In genomic region chr14:20499881-20500280, GRCh38 we compare ENCODE assay signal across 23 cellular contexts. TPM values are rescaled to one million over a fixed set of nuclear protein-coding genes. Genes with fewer than 3 reads are reported as not detected.
DNase-seq lines count a peak whose midpoint lies in the region; ATAC-seq, FAIRE-seq and TF ChIP-seq lines count a peak whose summit lies in the region.
"Had no signal": no experiment of that assay in that cellular context is flagged by ENCODE, and none has a peak within 500 bp of the region (broad histone marks: within the 10 kb centered on the region; RNA-seq: fewer than 3 reads in every experiment).

No MANE protein-coding gene starts in this region.

- peak overlapping the region; percentile 30 to 75 (median 58); a peak in 16 of 22 replicates for H3K4me2 ChIP-seq in BLaER1 treated with 17β-estradiol and CSF1 and Interleukin-3, amounts not matched to agents 10 nM and 100 nM
- no peak overlapping the region for H3K4me2 ChIP-seq in K562 (ENCODE audit: insufficient read depth, low read length)

- intact Hi-C loops in K562 (cut with micrococcal nuclease): no loop called here
- intact Hi-C loops in activated naive CD4-positive, alpha-beta T cell treated with anti-CD3 and anti-CD28 coated beads for 36 hours (cut with micrococcal nuclease): no loop called here

- H3K9ac ChIP-seq in BLaER1 treated with 17β-estradiol and CSF1 and Interleukin-3, amounts not matched to agents 10 nM and 100 nM: no peak overlapping the region
- no peak overlapping the region for H3K9ac ChIP-seq in K562 (ENCODE audit: insufficient read depth in 1 of 2, low read depth in 2 of 2, low read length in 2 of 2)
- H3K9ac ChIP-seq: GM23248 had no signal

- whole genome bisulfite sequencing in K562 (ENCODE audit: insufficient coverage, low coverage, missing lambda C conversion rate): 79% methylated on average over 5 of the region's 5 CpGs

- FAIRE-seq in K562 (lab: Jason Lieb, UNC): no peak
- FAIRE-seq: GM12891, RCC 7860 had no signal

- in situ Hi-C loops in K562 (cut with MboI): no loop called here

- peaks cover 33 to 59% (median 46%) of the 10 kb centered on the region in 10 experiments for H3K4me1 ChIP-seq in BLaER1 treated with 17β-estradiol and CSF1 and Interleukin-3, amounts not matched to agents 10 nM and 100 nM
- H3K4me1 ChIP-seq in K562 (replicated peaks in 1 of 2; ENCODE audit: control insufficient read depth in 2 of 2, insufficient read depth in 2 of 2, low read length in 2 of 2): peaks cover 0 to 5% of the 10 kb centered on the region in 2 experiments; a peak in 2 of 5 replicates

- peaks cover 27% of the 10 kb centered on the region for H3K4me1 Mint-ChIP-seq in activated naive CD4-positive, alpha-beta T cell treated with anti-CD3 and anti-CD28 coated beads for 36 hours (ENCODE audit: low read depth)
- H3K4me1 Mint-ChIP-seq in activated T-helper 17 cell treated with anti-CD3 and anti-CD28 coated beads, Interleukin-2, amount 50 U/mL, for 72 hours: peaks cover 13% of the 10 kb centered on the region

- no TSS peak for BruUV-seq in K562 (replicated peaks; lab: Mats Ljungman, UMichigan)

- no peaks in the 10 kb centered on the region for H3K27me3 Mint-ChIP-seq in activated naive CD4-positive, alpha-beta T cell treated with anti-CD3 and anti-CD28 coated beads for 36 hours (ENCODE audit: low read depth)
- no peaks in the 10 kb centered on the region for H3K27me3 Mint-ChIP-seq in activated T-helper 17 cell treated with anti-CD3 and anti-CD28 coated beads, Interleukin-2, amount 50 U/mL, for 72 hours
- H3K27me3 Mint-ChIP-seq: CD4-positive, alpha-beta memory T cell; IgD-negative memory B cell had no signal

- CTCF ChIA-PET in K562 (lab: Yijun Ruan, JAX; ENCODE audit: low intra/inter-chr PET ratio): no interaction called here
- CTCF ChIA-PET in activated naive CD4-positive, alpha-beta T cell treated with anti-CD3 and anti-CD28 coated beads for 36 hours (lab: Charles Lee): no interaction called here

- H3K27ac Mint-ChIP-seq in activated naive CD4-positive, alpha-beta T cell treated with anti-CD3 and anti-CD28 coated beads for 36 hours: no peak overlapping the region
- H3K27ac Mint-ChIP-seq in activated T-helper 17 cell treated with anti-CD3 and anti-CD28 coated beads, Interleukin-2, amount 50 U/mL, for 72 hours: no peak overlapping the region
- H3K27ac Mint-ChIP-seq: CD4-positive, alpha-beta memory T cell had no signal

- peak overlapping the region in 6 of 11 experiments; percentile 49 to 77 (median 72); a peak in 6 of 22 replicates for H3K27ac ChIP-seq in BLaER1 treated with 17β-estradiol and CSF1 and Interleukin-3, amounts not matched to agents 10 nM and 100 nM
- peak overlapping the region; percentile 89 for H3K27ac ChIP-seq in HL-60 (replicated peaks)
- no peak overlapping the region for H3K27ac ChIP-seq in K562 (ENCODE audit: extremely low read depth, low read depth, low read length)
- H3K27ac ChIP-seq: GM23248 had no signal

- no peak for DNase-seq in HL-60 (ENCODE audit: low read depth in 1 of 2, low spot score in 1 of 2)
- no peak for DNase-seq in K562 (ENCODE audit: extremely low read depth in 1 of 4, low spot score in 3 of 4)
- peak; percentile 41 for DNase-seq in kidney tubule cell (ENCODE audit: low spot score)
- no peak for DNase-seq in activated naive CD4-positive, alpha-beta T cell treated with anti-CD3 and anti-CD28 coated beads for 36 hours
- DNase-seq: Caco-2; CD4-positive, alpha-beta memory T cell; DMS153; GM23248; HCEC 1CT; NCI-H1092 treated with DMSO at 0.1 percent for 48 hours; NCI-H2029; NCI-H345; OCI-M1 had no signal

- no peaks in the 10 kb centered on the region for H3K36me3 Mint-ChIP-seq in activated naive CD4-positive, alpha-beta T cell treated with anti-CD3 and anti-CD28 coated beads for 36 hours (ENCODE audit: low read depth)
- no peaks in the 10 kb centered on the region for H3K36me3 Mint-ChIP-seq in activated T-helper 17 cell treated with anti-CD3 and anti-CD28 coated beads, Interleukin-2, amount 50 U/mL, for 72 hours (ENCODE audit: low read depth)
- H3K36me3 Mint-ChIP-seq: CD4-positive, alpha-beta memory T cell had no signal

- H3K4me3 Mint-ChIP-seq in activated naive CD4-positive, alpha-beta T cell treated with anti-CD3 and anti-CD28 coated beads for 36 hours: no peak overlapping the region
- no peak overlapping the region for H3K4me3 Mint-ChIP-seq in activated T-helper 17 cell treated with anti-CD3 and anti-CD28 coated beads, Interleukin-2, amount 50 U/mL, for 72 hours
- H3K4me3 Mint-ChIP-seq: CD4-positive, alpha-beta memory T cell; IgD-negative memory B cell had no signal

- peaks cover 0 to 19% (median 13%) of the 10 kb centered on the region in 11 experiments; a peak in 14 of 22 replicates for H3K9me3 ChIP-seq in BLaER1 treated with 17β-estradiol and CSF1 and Interleukin-3, amounts not matched to agents 10 nM and 100 nM (replicated peaks in 1 of 11)
- H3K9me3 ChIP-seq in K562 (replicated peaks; ENCODE audit: control insufficient read depth, insufficient read depth, low read depth, low read length): no peaks in the 10 kb centered on the region
- H3K9me3 ChIP-seq: Caco-2 had no signal

- TF ChIP-seq POLR2A in K562 (conservative IDR thresholded peaks at IDR 0.05): no peak

- no peak overlapping the region for H3K4me3 ChIP-seq in BLaER1 treated with 17β-estradiol and CSF1 and Interleukin-3, amounts not matched to agents 10 nM and 100 nM
- H3K4me3 ChIP-seq in HL-60 (replicated peaks; ENCODE audit: insufficient read depth, low read length) (no peak overlapping the region), K562 (no peak overlapping the region)
- H3K4me3 ChIP-seq: GM23248 had no signal

- POLR2A ChIA-PET in K562 (lab: Yijun Ruan, JAX): no interaction called here

- no peaks in the 10 kb centered on the region for H3K9me1 ChIP-seq in K562 (ENCODE audit: control insufficient read depth, insufficient read depth, low read length)

- ATAC-seq in K562 (no peak), HG02642 (IDR thresholded peaks at IDR 0.05; ENCODE audit: poor library complexity, unreplicated experiment) (no peak), GM19452 (IDR thresholded peaks at IDR 0.05; ENCODE audit: unreplicated experiment) (no peak)
- ATAC-seq in activated T-helper 17 cell treated with anti-CD3 and anti-CD28 coated beads, Interleukin-2, amount 50 U/mL, for 72 hours (replicated peaks): no peak

- no peaks in the 10 kb centered on the region for H3K9me3 Mint-ChIP-seq in activated naive CD4-positive, alpha-beta T cell treated with anti-CD3 and anti-CD28 coated beads for 36 hours
- H3K9me3 Mint-ChIP-seq in activated T-helper 17 cell treated with anti-CD3 and anti-CD28 coated beads, Interleukin-2, amount 50 U/mL, for 72 hours: no peaks in the 10 kb centered on the region
- H3K9me3 Mint-ChIP-seq: IgD-negative memory B cell had no signal

- no peaks in the 10 kb centered on the region for H4K20me1 ChIP-seq in BLaER1 treated with 17β-estradiol and CSF1 and Interleukin-3, amounts not matched to agents 10 nM and 100 nM
- no peaks in the 10 kb centered on the region for H4K20me1 ChIP-seq in K562 (replicated peaks; ENCODE audit: control insufficient read depth, insufficient read depth, low read length)

- no peaks in the 10 kb centered on the region for H3K79me2 ChIP-seq in K562 (ENCODE audit: control insufficient read depth, insufficient read depth, low read length)

- no peaks in the 10 kb centered on the region for H3K27me3 ChIP-seq in BLaER1 treated with 17β-estradiol and CSF1 and Interleukin-3, amounts not matched to agents 10 nM and 100 nM
- H3K27me3 ChIP-seq in HL-60 (ENCODE audit: insufficient read depth, poor library complexity, severe bottlenecking) (no peaks in the 10 kb centered on the region), K562 (ENCODE audit: control insufficient read depth in 2 of 2, insufficient read depth in 2 of 2, low read length in 2 of 2) (no peaks in the 10 kb centered on the region)

- TF ChIP-seq CTCF in HL-60 (IDR thresholded peaks at IDR 0.05; ENCODE audit: insufficient read depth, low read length) (no peak), K562 (IDR thresholded peaks at IDR 0.05 in 2 of 3, conservative IDR thresholded peaks at IDR 0.05 in 1 of 3; ENCODE audit: insufficient read depth in 2 of 3, low read depth in 1 of 3, low read length in 3 of 3) (no peak)

- TF ChIP-seq EP300 in K562 (IDR thresholded peaks at IDR 0.05; ENCODE audit: low read length): no peak

- no peak for TF ChIP-seq RAD21 in K562 (CRISPR knock-in tag; conservative IDR thresholded peaks at IDR 0.05 in 1 of 2, IDR thresholded peaks at IDR 0.05 in 1 of 2)

- H2AFZ ChIP-seq in K562 (ENCODE audit: low read depth, low read length): peak overlapping the region; percentile 71

- H3K36me3 ChIP-seq in BLaER1 treated with 17β-estradiol and CSF1 and Interleukin-3, amounts not matched to agents 10 nM and 100 nM: no peaks in the 10 kb centered on the region
- H3K36me3 ChIP-seq in K562 (ENCODE audit: control insufficient read depth, insufficient read depth, low read length): no peaks in the 10 kb centered on the region

RNA-seq across cellular contexts. Expression of gene RNASE10, which starts 5.5 kb away (rescaled TPM):
- total RNA-seq in K562 (2011; cell fraction: chromatin; rRNA removed; ENCODE audit: low replicate concordance): not detected in 2 replicates
- not detected in 2 replicates for total RNA-seq in K562 (2011; cell fraction: nucleolus; rRNA removed)
- not detected in 2 replicates for total RNA-seq in K562 (2011; cell fraction: nucleoplasm; rRNA removed)
- not detected in 2 replicates for total RNA-seq in K562 (2014; rRNA removed)
- not detected in 2 replicates for total RNA-seq in K562 (2014; rRNA removed; fragmentation: Illumina TruSeq; extraction: Trizol)
- 0.25 TPM in 1 of 2 replicates, not detected in the other for total RNA-seq in K562 (2015; rRNA removed; fragmentation: Illumina TruSeq; extraction: Trizol)
- total RNA-seq in K562 (2021): 1.9 and 2.3 TPM in 2 replicates
- not detected in 2 replicates for polyA plus RNA-seq in K562 (2011; rRNA removed)
- polyA plus RNA-seq in K562 (2011; cell fraction: cytosol; rRNA removed): not detected in 2 replicates
- polyA plus RNA-seq in K562 (2011; cell fraction: nucleus; rRNA removed): not detected in 2 replicates
- 0.17 and 0.28 TPM in 2 replicates for polyA plus RNA-seq in K562 (2012)
- not detected in 2 replicates for polyA plus RNA-seq in K562 (2014; fragmentation: Illumina TruSeq; extraction: Trizol)
- not detected for polyA plus RNA-seq in K562 (2014; fragmentation: Nextera tagmentation; extraction: Ambion mirVana)
- polyA plus RNA-seq in K562 (2014; rRNA removed): not detected in 2 replicates
- polyA minus RNA-seq in K562 (2011; rRNA and poly(A)+ RNA removed): not detected in 2 replicates
- 0.76 TPM in 1 of 2 replicates, not detected in the other for polyA minus RNA-seq in K562 (2011; cell fraction: cytosol; rRNA and poly(A)+ RNA removed)
- polyA minus RNA-seq in K562 (2011; cell fraction: nucleus; rRNA and poly(A)+ RNA removed): not detected in 2 replicates
- under 1 TPM; 0.48 to 0.52 TPM for total RNA-seq in activated naive CD4-positive, alpha-beta T cell treated with anti-CD3 and anti-CD28 coated beads for 36 hours
- total RNA-seq in activated T-helper 17 cell treated with anti-CD3 and anti-CD28 coated beads, Interleukin-2, amount 50 U/mL, for 72 hours: under 1 TPM in 1 of 2 donors, not detected in 1; 0.45 TPM
- total RNA-seq: Caco-2, G401, GM23248, SK-MEL-5 had no signal
- polyA plus RNA-seq: BJ; CD4-positive, alpha-beta memory T cell; GM23248 had no signal

RNA-seq across cellular contexts. Expression of gene PNP, which starts 30.7 kb away (rescaled TPM):
- 112 and 115 TPM in 2 replicates for total RNA-seq in K562 (2011; cell fraction: chromatin; rRNA removed; ENCODE audit: low replicate concordance)
- 90.6 and 93.6 TPM in 2 replicates for total RNA-seq in K562 (2011; cell fraction: nucleolus; rRNA removed)
- 115 and 131 TPM in 2 replicates for total RNA-seq in K562 (2011; cell fraction: nucleoplasm; rRNA removed)
- total RNA-seq in K562 (2014; rRNA removed) (92.5 and 119 TPM in 2 replicates), K562 (2014; rRNA removed; fragmentation: Illumina TruSeq; extraction: Trizol) (163 and 170 TPM in 2 replicates), K562 (2015; rRNA removed; fragmentation: Illumina TruSeq; extraction: Trizol) (141 and 144 TPM in 2 replicates), K562 (2021) (119 and 130 TPM in 2 replicates)
- polyA plus RNA-seq in K562 (2011; rRNA removed) (252 and 288 TPM in 2 replicates), K562 (2014; fragmentation: Illumina TruSeq; extraction: Trizol) (198 and 208 TPM in 2 replicates), K562 (2014; fragmentation: Nextera tagmentation; extraction: Ambion mirVana) (100 to 1,000 TPM in 1 of 2 experiments, 10 to 100 TPM in 1; 96.2 to 137 TPM), K562 (2014; rRNA removed) (134 and 143 TPM in 2 replicates)
- 200 and 236 TPM in 2 replicates for polyA plus RNA-seq in K562 (2011; cell fraction: cytosol; rRNA removed)
- 141 and 192 TPM in 2 replicates for polyA plus RNA-seq in K562 (2011; cell fraction: nucleus; rRNA removed)
- polyA plus RNA-seq in K562 (2012): 88.6 and 90.8 TPM in 2 replicates
- polyA minus RNA-seq in K562 (2011; rRNA and poly(A)+ RNA removed): 135 and 159 TPM in 2 replicates
- polyA minus RNA-seq in K562 (2011; cell fraction: cytosol; rRNA and poly(A)+ RNA removed): 92.7 and 94.6 TPM in 2 replicates
- polyA minus RNA-seq in K562 (2011; cell fraction: nucleus; rRNA and poly(A)+ RNA removed): 36.8 and 65.8 TPM in 2 replicates
- 100 to 1,000 TPM; 187 to 191 TPM for total RNA-seq in activated naive CD4-positive, alpha-beta T cell treated with anti-CD3 and anti-CD28 coated beads for 36 hours
- 100 to 1,000 TPM; 135 to 231 TPM for total RNA-seq in activated T-helper 17 cell treated with anti-CD3 and anti-CD28 coated beads, Interleukin-2, amount 50 U/mL, for 72 hours

RNA-seq across cellular contexts. Expression of gene PIP4P1, which starts 38.6 kb away (rescaled TPM):
- total RNA-seq in K562 (2011; cell fraction: chromatin; rRNA removed; ENCODE audit: low replicate concordance): 39.4 and 59.8 TPM in 2 replicates
- total RNA-seq in K562 (2011; cell fraction: nucleolus; rRNA removed): 44.1 and 49.7 TPM in 2 replicates
- total RNA-seq in K562 (2011; cell fraction: nucleoplasm; rRNA removed): 51.0 and 52.4 TPM in 2 replicates
- 10.3 and 10.9 TPM in 2 replicates for total RNA-seq in K562 (2014; rRNA removed)
- total RNA-seq in K562 (2014; rRNA removed; fragmentation: Illumina TruSeq; extraction: Trizol): 8.6 and 10.2 TPM in 2 replicates
- total RNA-seq in K562 (2015; rRNA removed; fragmentation: Illumina TruSeq; extraction: Trizol): 10.7 and 11.7 TPM in 2 replicates
- 15.1 and 20.9 TPM in 2 replicates for total RNA-seq in K562 (2021)
- 17.7 and 30.2 TPM in 2 replicates for polyA plus RNA-seq in K562 (2011; rRNA removed)
- 20.6 and 21.5 TPM in 2 replicates for polyA plus RNA-seq in K562 (2011; cell fraction: cytosol; rRNA removed)
- polyA plus RNA-seq in K562 (2011; cell fraction: nucleus; rRNA removed): 95.5 and 114 TPM in 2 replicates
- polyA plus RNA-seq in K562 (2012): 14.4 and 21.9 TPM in 2 replicates
- 14.9 and 16.6 TPM in 2 replicates for polyA plus RNA-seq in K562 (2014; fragmentation: Illumina TruSeq; extraction: Trizol)
- 1 to 10 TPM; 5.3 to 7.4 TPM for polyA plus RNA-seq in K562 (2014; fragmentation: Nextera tagmentation; extraction: Ambion mirVana)
- polyA plus RNA-seq in K562 (2014; rRNA removed): 16.0 and 18.9 TPM in 2 replicates
- 9.1 and 12.0 TPM in 2 replicates for polyA minus RNA-seq in K562 (2011; rRNA and poly(A)+ RNA removed)
- polyA minus RNA-seq in K562 (2011; cell fraction: cytosol; rRNA and poly(A)+ RNA removed): 4.4 and 6.0 TPM in 2 replicates
- polyA minus RNA-seq in K562 (2011; cell fraction: nucleus; rRNA and poly(A)+ RNA removed): 15.5 and 27.3 TPM in 2 replicates
- total RNA-seq in activated naive CD4-positive, alpha-beta T cell treated with anti-CD3 and anti-CD28 coated beads for 36 hours: 10 to 100 TPM; 31.6 to 32.3 TPM
- 10 to 100 TPM; 23.1 to 27.4 TPM for total RNA-seq in activated T-helper 17 cell treated with anti-CD3 and anti-CD28 coated beads, Interleukin-2, amount 50 U/mL, for 72 hours

RNA-seq across cellular contexts. Expression of gene APEX1, which starts 44.9 kb away (rescaled TPM):
- 34.9 and 40.9 TPM in 2 replicates for total RNA-seq in K562 (2011; cell fraction: chromatin; rRNA removed; ENCODE audit: low replicate concordance)
- 31.0 and 33.6 TPM in 2 replicates for total RNA-seq in K562 (2011; cell fraction: nucleolus; rRNA removed)
- 40.3 and 47.9 TPM in 2 replicates for total RNA-seq in K562 (2011; cell fraction: nucleoplasm; rRNA removed)
- total RNA-seq in K562 (2014; rRNA removed) (157 and 188 TPM in 2 replicates), K562 (2014; rRNA removed; fragmentation: Illumina TruSeq; extraction: Trizol) (49.5 and 50.2 TPM in 2 replicates), K562 (2015; rRNA removed; fragmentation: Illumina TruSeq; extraction: Trizol) (54.8 and 63.8 TPM in 2 replicates), K562 (2021) (142 and 143 TPM in 2 replicates)
- polyA plus RNA-seq in K562 (2011; rRNA removed) (224 and 225 TPM in 2 replicates), K562 (2014; fragmentation: Illumina TruSeq; extraction: Trizol) (212 and 274 TPM in 2 replicates), K562 (2014; fragmentation: Nextera tagmentation; extraction: Ambion mirVana) (100 to 1,000 TPM; 158 to 234 TPM), K562 (2014; rRNA removed) (218 and 222 TPM in 2 replicates)
- 321 and 341 TPM in 2 replicates for polyA plus RNA-seq in K562 (2011; cell fraction: cytosol; rRNA removed)
- polyA plus RNA-seq in K562 (2011; cell fraction: nucleus; rRNA removed): 175 and 219 TPM in 2 replicates
- polyA plus RNA-seq in K562 (2012): 161 and 174 TPM in 2 replicates
- 141 and 166 TPM in 2 replicates for polyA minus RNA-seq in K562 (2011; rRNA and poly(A)+ RNA removed)
- polyA minus RNA-seq in K562 (2011; cell fraction: cytosol; rRNA and poly(A)+ RNA removed): 59.7 and 65.9 TPM in 2 replicates
- polyA minus RNA-seq in K562 (2011; cell fraction: nucleus; rRNA and poly(A)+ RNA removed): 14.0 and 29.0 TPM in 2 replicates
- 100 to 1,000 TPM; 187 to 190 TPM for total RNA-seq in activated naive CD4-positive, alpha-beta T cell treated with anti-CD3 and anti-CD28 coated beads for 36 hours
- total RNA-seq in activated T-helper 17 cell treated with anti-CD3 and anti-CD28 coated beads, Interleukin-2, amount 50 U/mL, for 72 hours: 100 to 1,000 TPM; 151 to 224 TPM

RNA-seq across cellular contexts. Expression of gene OSGEP, which starts 45.3 kb away (rescaled TPM):
- total RNA-seq in K562 (2011; cell fraction: chromatin; rRNA removed; ENCODE audit: low replicate concordance): 124 and 166 TPM in 2 replicates
- 148 and 154 TPM in 2 replicates for total RNA-seq in K562 (2011; cell fraction: nucleolus; rRNA removed)
- total RNA-seq in K562 (2011; cell fraction: nucleoplasm; rRNA removed): 122 and 133 TPM in 2 replicates
- total RNA-seq in K562 (2014; rRNA removed) (47.8 and 48.9 TPM in 2 replicates), K562 (2014; rRNA removed; fragmentation: Illumina TruSeq; extraction: Trizol) (35.6 and 36.9 TPM in 2 replicates), K562 (2015; rRNA removed; fragmentation: Illumina TruSeq; extraction: Trizol) (42.3 and 44.1 TPM in 2 replicates), K562 (2021) (31.4 and 39.1 TPM in 2 replicates)
- polyA plus RNA-seq in K562 (2011; rRNA removed) (49.3 and 65.2 TPM in 2 replicates), K562 (2014; fragmentation: Illumina TruSeq; extraction: Trizol) (31.4 and 36.4 TPM in 2 replicates), K562 (2014; fragmentation: Nextera tagmentation; extraction: Ambion mirVana) (10 to 100 TPM; 32.1 to 59.2 TPM), K562 (2014; rRNA removed) (51.1 and 61.1 TPM in 2 replicates)
- polyA plus RNA-seq in K562 (2011; cell fraction: cytosol; rRNA removed): 108 and 117 TPM in 2 replicates
- 143 and 149 TPM in 2 replicates for polyA plus RNA-seq in K562 (2011; cell fraction: nucleus; rRNA removed)
- polyA plus RNA-seq in K562 (2012): 37.0 and 40.1 TPM in 2 replicates
- 73.0 and 76.7 TPM in 2 replicates for polyA minus RNA-seq in K562 (2011; rRNA and poly(A)+ RNA removed)
- polyA minus RNA-seq in K562 (2011; cell fraction: cytosol; rRNA and poly(A)+ RNA removed): 25.3 and 34.6 TPM in 2 replicates
- polyA minus RNA-seq in K562 (2011; cell fraction: nucleus; rRNA and poly(A)+ RNA removed): 63.1 and 78.1 TPM in 2 replicates
- 10 to 100 TPM; 35.7 to 36.8 TPM for total RNA-seq in activated naive CD4-positive, alpha-beta T cell treated with anti-CD3 and anti-CD28 coated beads for 36 hours
- 10 to 100 TPM; 40.5 to 42.3 TPM for total RNA-seq in activated T-helper 17 cell treated with anti-CD3 and anti-CD28 coated beads, Interleukin-2, amount 50 U/mL, for 72 hours
